8 cellular contexts compared by ENCODE assay signal in genomic region chr15:88621789-88622604, GRCh38. TPM values are rescaled to one million over a fixed set of nuclear protein-coding genes. Genes with fewer than 3 reads are reported as not detected.
DNase-seq lines count a peak whose midpoint lies in the region; ATAC-seq and TF ChIP-seq lines count a peak whose summit lies in the region.

No MANE protein-coding gene starts in this region.

- H3K4me3 ChIP-seq in BJ (ENCODE audit: low read depth, low read length) (peak overlapping the region; percentile 78), epithelial cell of proximal tubule (ENCODE audit: low read depth, low read length) (peak overlapping the region; percentile 96), neural cell (ENCODE audit: low read length) (peak overlapping the region; percentile 92)
- peak overlapping the region; percentile 95 for H3K4me3 ChIP-seq in Jurkat, Clone E6-1 (ENCODE audit: low read length)

- no peaks in the 10 kb centered on the region for H3K27me3 ChIP-seq in BJ (ENCODE audit: control insufficient read depth, insufficient read depth, low read length)
- no peaks in the 10 kb centered on the region for H3K27me3 ChIP-seq in neural cell (ENCODE audit: insufficient read depth, low read depth, low read length)

- H3F3A ChIP-seq in neural cell (ENCODE audit: insufficient read depth, low read length, poor library complexity, severe bottlenecking), result no peaks in the 10 kb centered on the region

- POLR2A ChIA-PET in BJ (lab: Charles Lee), result no interaction called here

- DNase-seq in BJ (ENCODE audit: low read depth) (no peak), epithelial cell of proximal tubule (ENCODE audit: low read depth) (no peak), middle frontal gyrus (ENCODE audit: extremely low spot score, low spot score) (no peak), putamen (ENCODE audit: low spot score) (no peak)
- peak; percentile 31 for DNase-seq in Jurkat, Clone E6-1 (ENCODE audit: low read depth, low spot score)
- DNase-seq in activated CD4-positive, alpha-beta T cell treated with anti-CD3 and anti-CD28 coated beads for 4 hours, result peak; percentile 54 to 59

- peak overlapping the region; percentile 60 for H3K9ac ChIP-seq in neural cell (ENCODE audit: low read length)

- H3K9me2 ChIP-seq in neural cell (ENCODE audit: insufficient read depth, low read length), result no peaks in the 10 kb centered on the region

- TF ChIP-seq CTCF in BJ (IDR thresholded peaks at IDR 0.05; ENCODE audit: insufficient read depth, low read depth, low read length), result no peak
- no peak for TF ChIP-seq CTCF in epithelial cell of proximal tubule (conservative IDR thresholded peaks at IDR 0.05; ENCODE audit: low read depth, low read length)
- no peak for TF ChIP-seq CTCF in neural cell (IDR thresholded peaks at IDR 0.05; ENCODE audit: poor library complexity, severe bottlenecking)

- no peaks in the 10 kb centered on the region for H4K20me1 ChIP-seq in neural cell (ENCODE audit: insufficient read depth)

- TF ChIP-seq EP300 in neural cell (conservative IDR thresholded peaks at IDR 0.05; ENCODE audit: poor library complexity, severe bottlenecking), result no peak

- H3K36me3 ChIP-seq in BJ (ENCODE audit: control insufficient read depth, insufficient read depth, low read length) (peaks cover 8% of the 10 kb centered on the region), neural cell (ENCODE audit: insufficient read depth, low read length) (no peaks in the 10 kb centered on the region)

- no peak overlapping the region for H2AFZ ChIP-seq in neural cell (ENCODE audit: low read depth, low read length)

- H3K79me2 ChIP-seq in neural cell (replicated peaks; ENCODE audit: insufficient read depth, low read length), result peaks cover 50% of the 10 kb centered on the region

- no peak for TF ChIP-seq RAD21 in neural cell (conservative IDR thresholded peaks at IDR 0.05)

- CTCF ChIA-PET in BJ (lab: Yijun Ruan, JAX), result interaction anchor here (0.7 to 1.6 kb wide), 3 partner anchors 11 to 290 kb away, joined by 3 to 4 read pairs (median 3); no protein-coding TSS in a partner anchor

- no peaks in the 10 kb centered on the region for H3K9me3 ChIP-seq in neural cell (ENCODE audit: low read length)

- peak overlapping the region; percentile 96 for H3K4me2 ChIP-seq in neural cell (ENCODE audit: low read length)

- peak; percentile 38 for ATAC-seq in GM19395 (IDR thresholded peaks at IDR 0.05; ENCODE audit: unreplicated experiment)

- no peak overlapping the region for H3K27ac ChIP-seq in neural cell (ENCODE audit: low read length)

TF ChIP-seq in neural cell, 6 proteins besides CTCF, POLR2A, EP300 and RAD21:
- TF ChIP-seq EZH2 (IDR thresholded peaks at IDR 0.05; ENCODE audit: borderline replicate concordance, insufficient read depth, low read length, poor library complexity, severe bottlenecking) (no peak), POLR2AphosphoS5 (IDR thresholded peaks at IDR 0.05) (peak; percentile 12)

RNA-seq across cellular contexts. Expression of gene AEN, which starts 0.9 kb away (rescaled TPM):
- 35.6 and 45.5 TPM in 2 replicates for polyA plus RNA-seq in BJ (2011; rRNA removed)
- polyA minus RNA-seq in BJ (2011; rRNA and poly(A)+ RNA removed), result 64.2 and 76.3 TPM in 2 replicates
- polyA plus RNA-seq in Jurkat, Clone E6-1 (2012; ENCODE audit: insufficient read depth, insufficient read length), result 27.5 TPM
- 58.8 and 61.9 TPM in 2 replicates for total RNA-seq in epithelial cell of proximal tubule
- 17.2 and 21.3 TPM in 2 replicates for polyA plus RNA-seq in neural cell
- polyA minus RNA-seq in neural cell, result 21.9 and 24.1 TPM in 2 replicates

RNA-seq across cellular contexts. Expression of gene ISG20, which starts 16.8 kb away (rescaled TPM):
- polyA plus RNA-seq in BJ (2011; rRNA removed), result 1.8 and 4.2 TPM in 2 replicates
- 0.72 and 1.2 TPM in 2 replicates for polyA minus RNA-seq in BJ (2011; rRNA and poly(A)+ RNA removed)
- 33.0 TPM for polyA plus RNA-seq in Jurkat, Clone E6-1 (2012; ENCODE audit: insufficient read depth, insufficient read length)
- 7.6 and 17.3 TPM in 2 replicates for total RNA-seq in epithelial cell of proximal tubule
- polyA plus RNA-seq in neural cell, result 0.88 and 5.9 TPM in 2 replicates
- polyA minus RNA-seq in neural cell, result under 0.01 and 0.12 TPM in 2 replicates

Comparison
In these comparisons a context has a peak if more than half of its experiments do, and no peak if none do; other contexts are left out.
1. DNase-seq: peak in Jurkat, Clone E6-1 (single experiment) and activated CD4-positive, alpha-beta T cell treated with anti-CD3 and anti-CD28 coated beads for 4 hours (2 of 2); none in BJ (single experiment), epithelial cell of proximal tubule (single experiment), middle frontal gyrus (single experiment) and putamen (single experiment).
2. Peak in every context shown above with its lines, with median percentiles within 50 percentile points of each other: H3K4me3 ChIP-seq.